ENCODE assay signal across 10 cellular contexts in the genomic region with DNA sequence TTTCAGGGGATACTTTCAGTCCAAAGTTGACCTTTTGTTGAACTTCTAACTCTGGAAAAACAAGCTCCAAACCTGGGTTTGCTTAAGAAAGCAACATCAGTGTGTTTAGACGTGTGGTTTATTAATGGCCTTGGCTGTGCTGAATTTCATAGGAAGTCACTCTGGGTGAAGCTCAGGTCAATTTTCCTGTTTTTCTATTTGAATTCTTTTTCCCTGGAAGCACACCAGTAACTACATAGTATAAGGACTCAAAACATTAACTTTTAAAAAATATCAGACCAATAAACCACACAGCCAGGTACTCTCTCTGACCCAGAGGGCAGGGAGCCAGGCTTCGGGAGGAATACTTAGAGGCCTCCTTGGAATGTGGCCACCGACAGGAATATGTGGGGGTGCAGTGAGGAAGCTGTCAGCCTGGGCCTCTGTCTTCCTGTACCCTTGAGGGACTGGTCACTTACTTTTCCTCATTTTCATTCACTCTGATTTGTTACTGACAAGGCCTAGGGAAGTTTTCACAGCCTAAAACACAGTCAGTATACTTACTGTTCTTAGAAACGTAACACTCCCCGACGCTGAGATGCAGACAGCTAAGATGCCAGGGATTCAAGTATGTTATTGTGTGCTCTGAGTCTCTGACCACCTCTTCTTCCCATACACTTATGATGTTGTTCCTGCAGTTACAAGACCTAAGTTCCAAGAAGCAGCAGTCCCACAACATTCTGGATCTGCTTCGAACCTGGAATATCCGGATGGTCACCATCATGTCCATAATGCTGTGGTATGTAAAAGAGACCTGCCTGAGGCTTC. TPM values are rescaled to one million over a fixed set of nuclear protein-coding genes. Genes with fewer than 3 reads are reported as not detected.
DNase-seq lines count a peak whose midpoint lies in the region; ATAC-seq and TF ChIP-seq lines count a peak whose summit lies in the region.
"Had no signal": no experiment of that assay in that cellular context is flagged by ENCODE, and none has a peak within 500 bp of the region (broad histone marks: within the 10 kb centered on the region; RNA-seq: fewer than 3 reads in every experiment).

No MANE protein-coding gene starts in this region.

- TF ChIP-seq CTCF in fibroblast of pulmonary artery (IDR thresholded peaks at IDR 0.05; ENCODE audit: low read length, missing control alignments) (no peak), progenitor cell of endocrine pancreas (IDR thresholded peaks at IDR 0.05; ENCODE audit: unreplicated experiment) (no peak)

- H3K4me3 Mint-ChIP-seq in progenitor cell of endocrine pancreas (ENCODE audit: low read depth): peak overlapping the region; percentile 30
- no peak overlapping the region for H3K4me3 Mint-ChIP-seq in activated CD8-positive, alpha-beta memory T cell treated with anti-CD3 and anti-CD28 coated beads, Interleukin-2, amount 10 ng/mL, durations not matched to agents 7 days and 5 days
- H3K4me3 Mint-ChIP-seq: activated CD8-positive, alpha-beta T cell treated with anti-CD3 and anti-CD28 coated beads for 36 hours had no signal

- peak overlapping the region; percentile 80 for H3K27ac ChIP-seq in SJSA1

- H3K36me3 ChIP-seq in SJSA1: 0 out of 2 replicates have a peak, but pooled peaks cover 6% of the 10 kb centered on the region

- CTCF ChIA-PET in activated CD8-positive, alpha-beta memory T cell treated with anti-CD3 and anti-CD28 coated beads, Interleukin-2, amount 10 ng/mL, durations not matched to agents 7 days and 5 days (lab: Charles Lee): interaction anchor here (1.1 to 10.7 kb wide), 9 partner anchors 38 to 434 kb away, joined by 3 to 328 read pairs (median 5); partner anchors contain the start of gene IRF1

- H3K4me3 ChIP-seq in SJSA1: no peak overlapping the region
- no peak overlapping the region for H3K4me3 ChIP-seq in fibroblast of pulmonary artery (replicated peaks; ENCODE audit: low read depth, low read length)

- in situ Hi-C loops in Caki2 (cut with HindIII; ENCODE audit: low pct_unique_long_range_greater_than_20kb, low sequenced_read_pairs): loop anchor here (25.0 kb wide), 1 partner anchor 99 kb away; the partner anchor contains the start of gene IRF1

- no peaks in the 10 kb centered on the region for H3K27me3 ChIP-seq in SJSA1 (replicated peaks)

- peaks cover 51% of the 10 kb centered on the region for H3K4me1 ChIP-seq in SJSA1 (replicated peaks)

- peaks cover 43% of the 10 kb centered on the region for H3K4me1 Mint-ChIP-seq in progenitor cell of endocrine pancreas (ENCODE audit: low read depth)
- peaks cover 56% of the 10 kb centered on the region for H3K4me1 Mint-ChIP-seq in activated CD8-positive, alpha-beta memory T cell treated with anti-CD3 and anti-CD28 coated beads, Interleukin-2, amount 10 ng/mL, durations not matched to agents 7 days and 5 days

- H3K9me3 ChIP-seq in SJSA1 (replicated peaks): 0 out of 2 replicates have a peak, but pooled peaks cover 3% of the 10 kb centered on the region

- H3K27me3 Mint-ChIP-seq in progenitor cell of endocrine pancreas: no peaks in the 10 kb centered on the region
- H3K27me3 Mint-ChIP-seq in activated CD8-positive, alpha-beta memory T cell treated with anti-CD3 and anti-CD28 coated beads, Interleukin-2, amount 10 ng/mL, durations not matched to agents 7 days and 5 days: no peaks in the 10 kb centered on the region
- H3K27me3 Mint-ChIP-seq: activated CD8-positive, alpha-beta T cell treated with anti-CD3 and anti-CD28 coated beads for 36 hours had no signal

- H3K27ac Mint-ChIP-seq in progenitor cell of endocrine pancreas: peak overlapping the region; percentile 97
- H3K27ac Mint-ChIP-seq in activated CD8-positive, alpha-beta memory T cell treated with anti-CD3 and anti-CD28 coated beads, Interleukin-2, amount 10 ng/mL, durations not matched to agents 7 days and 5 days: no peak overlapping the region

- H3K9me3 Mint-ChIP-seq in progenitor cell of endocrine pancreas (ENCODE audit: low read depth): no peaks in the 10 kb centered on the region
- no peaks in the 10 kb centered on the region for H3K9me3 Mint-ChIP-seq in activated CD8-positive, alpha-beta memory T cell treated with anti-CD3 and anti-CD28 coated beads, Interleukin-2, amount 10 ng/mL, durations not matched to agents 7 days and 5 days (ENCODE audit: low read depth)
- H3K9me3 Mint-ChIP-seq: activated CD8-positive, alpha-beta T cell treated with anti-CD3 and anti-CD28 coated beads for 36 hours had no signal

- ATAC-seq in activated CD8-positive, alpha-beta memory T cell treated with anti-CD3 and anti-CD28 coated beads, Interleukin-2, amount 10 ng/mL, durations not matched to agents 7 days and 5 days: no peak
- ATAC-seq: activated CD8-positive, alpha-beta T cell treated with anti-CD3 and anti-CD28 coated beads for 36 hours had no signal

- peaks cover 3% of the 10 kb centered on the region for H3K36me3 Mint-ChIP-seq in progenitor cell of endocrine pancreas (ENCODE audit: insufficient read depth)
- H3K36me3 Mint-ChIP-seq in activated CD8-positive, alpha-beta memory T cell treated with anti-CD3 and anti-CD28 coated beads, Interleukin-2, amount 10 ng/mL, durations not matched to agents 7 days and 5 days: no peaks in the 10 kb centered on the region

- peak; percentile 82 for DNase-seq in Caki2 (ENCODE audit: low read depth)
- peak; percentile 60 to 79 for DNase-seq in SJSA1 (ENCODE audit: low read depth in 1 of 2, low spot score in 2 of 2)
- DNase-seq in fibroblast of pulmonary artery (ENCODE audit: low read depth): peak; percentile 43
- DNase-seq in progenitor cell of endocrine pancreas (ENCODE audit: low spot score, unreplicated experiment): no peak
- no peak for DNase-seq in activated effector memory CD4-positive, alpha-beta T cell treated with Interleukin-2 at 50 U/mL for 16 hours
- DNase-seq in C1 segment of cervical spinal cord (lab: John Stamatoyannopoulos, UW): no peak
- DNase-seq in T1000 (lab: John Stamatoyannopoulos, UW): no peak
- DNase-seq in activated CD8-positive, alpha-beta memory T cell treated with anti-CD3 and anti-CD28 coated beads, Interleukin-2, amount 10 ng/mL, durations not matched to agents 7 days and 5 days: no peak
- DNase-seq: activated CD8-positive, alpha-beta T cell treated with anti-CD3 and anti-CD28 coated beads for 36 hours; NCI-H2171 treated with DMSO at 0.1 percent for 48 hours had no signal

RNA-seq across cellular contexts. Expression of gene SLC22A5, which starts 18.9 kb away (rescaled TPM):
- 19.7 and 36.8 TPM in 2 replicates for total RNA-seq in Caki2 (2014; rRNA removed; shearing (Covaris generic); ENCODE audit: low replicate concordance)
- total RNA-seq in SJSA1 (2014; rRNA removed; shearing (Covaris generic)): 2.4 and 3.5 TPM in 2 replicates
- 14.3 and 14.7 TPM in 2 replicates for total RNA-seq in progenitor cell of endocrine pancreas
- total RNA-seq in activated CD8-positive, alpha-beta memory T cell treated with anti-CD3 and anti-CD28 coated beads, Interleukin-2, amount 10 ng/mL, durations not matched to agents 7 days and 5 days: 1 to 10 TPM; 3.9 to 4.5 TPM

Comparison
In these comparisons a context has a peak if more than half of its experiments do, and no peak if none do; other contexts are left out.
1. DNase-seq: peak in Caki2 (single experiment), SJSA1 (2 of 2) and fibroblast of pulmonary artery (single experiment); none in progenitor cell of endocrine pancreas (single experiment), activated effector memory CD4-positive, alpha-beta T cell treated with Interleukin-2 at 50 U/mL for 16 hours (single experiment), C1 segment of cervical spinal cord (0 of 14), T1000 (single experiment) and activated CD8-positive, alpha-beta memory T cell treated with anti-CD3 and anti-CD28 coated beads, Interleukin-2, amount 10 ng/mL, durations not matched to agents 7 days and 5 days (single experiment).